25 cellular contexts compared by ENCODE assay signal in genomic region chr2:121372082-121372481, GRCh38.
"Had no signal": no experiment of that assay in that cellular context is flagged by ENCODE, and none has a peak within 500 bp of the region (broad histone marks: within the 10 kb centered on the region; RNA-seq: fewer than 3 reads in every experiment).

No MANE protein-coding gene starts in this region.

- H3K4me3 ChIP-seq: ascending aorta, esophagus muscularis mucosa, lung, pancreas, psoas muscle, tibial nerve had no signal

- H3K4me1 ChIP-seq: ascending aorta, esophagus muscularis mucosa, foreskin keratinocyte, pancreas, psoas muscle, tibial nerve had no signal

- H3K9me3 ChIP-seq: ascending aorta, esophagus muscularis mucosa, pancreas, psoas muscle, tibial nerve had no signal

- H3K9me3 Mint-ChIP-seq: activated CD4-positive, alpha-beta T cell treated with anti-CD3 and anti-CD28 coated beads, Interleukin-2, amount 10 ng/mL, durations not matched to agents 7 days and 5 days; activated CD8-positive, alpha-beta T cell treated with anti-CD3 and anti-CD28 coated beads for 36 hours; activated naive CD8-positive, alpha-beta T cell treated with anti-CD3 and anti-CD28 coated beads, Interleukin-2, amount 10 ng/mL, durations not matched to agents 7 days and 5 days; neural crest cell had no signal

- H3K27ac Mint-ChIP-seq: activated CD4-positive, alpha-beta T cell treated with anti-CD3 and anti-CD28 coated beads, Interleukin-2, amount 10 ng/mL, durations not matched to agents 7 days and 5 days; activated CD8-positive, alpha-beta T cell treated with anti-CD3 and anti-CD28 coated beads for 36 hours had no signal

- H3K4me1 Mint-ChIP-seq: activated CD4-positive, alpha-beta T cell treated with anti-CD3 and anti-CD28 coated beads, Interleukin-2, amount 10 ng/mL, durations not matched to agents 7 days and 5 days; activated naive CD8-positive, alpha-beta T cell treated with anti-CD3 and anti-CD28 coated beads, Interleukin-2, amount 10 ng/mL, durations not matched to agents 7 days and 5 days; neural crest cell; WTC11 had no signal

- ATAC-seq: activated CD8-positive, alpha-beta T cell treated with anti-CD3 and anti-CD28 coated beads for 36 hours; foreskin keratinocyte; left lobe of liver; pancreas; psoas muscle; WTC11 had no signal

- H3K27me3 ChIP-seq: ascending aorta, brain microvascular endothelial cell, esophagus muscularis mucosa, foreskin keratinocyte, pancreas, tibial nerve had no signal

- H3K4me3 Mint-ChIP-seq: activated CD4-positive, alpha-beta T cell treated with anti-CD3 and anti-CD28 coated beads, Interleukin-2, amount 10 ng/mL, durations not matched to agents 7 days and 5 days; activated CD8-positive, alpha-beta T cell treated with anti-CD3 and anti-CD28 coated beads for 36 hours; activated naive CD8-positive, alpha-beta T cell treated with anti-CD3 and anti-CD28 coated beads, Interleukin-2, amount 10 ng/mL, durations not matched to agents 7 days and 5 days; neural crest cell; WTC11 had no signal

- H3K27ac ChIP-seq: ascending aorta, brain microvascular endothelial cell, esophagus muscularis mucosa, foreskin keratinocyte, pancreas, psoas muscle, tibial nerve had no signal

- DNase-seq: activated CD4-positive, alpha-beta T cell treated with anti-CD3 and anti-CD28 coated beads for 1 hour; activated CD4-positive, alpha-beta T cell treated with anti-CD3 and anti-CD28 coated beads, Interleukin-2, amount 10 ng/mL, durations not matched to agents 7 days and 5 days; activated CD8-positive, alpha-beta T cell treated with anti-CD3 and anti-CD28 coated beads for 36 hours; activated effector memory CD4-positive, alpha-beta T cell treated with Interleukin-2 at 50 U/mL for 16 hours; activated naive CD4-positive, alpha-beta T cell treated with Interleukin-2 at 50 U/mL for 16 hours; activated naive CD8-positive, alpha-beta T cell treated with anti-CD3 and anti-CD28 coated beads, Interleukin-2, amount 10 ng/mL, durations not matched to agents 7 days and 5 days; activated T-cell treated with anti-CD3 and anti-CD28 coated beads, Interleukin-2, amount 50 U/mL, for 48 hours; brain microvascular endothelial cell; cortex of kidney; foreskin keratinocyte; kidney glomerular epithelial cell; nucleus accumbens; pancreas; psoas muscle; stimulated activated CD4-positive, alpha-beta T cell treated with anti-CD3 and anti-CD28 coated beads, Interleukin-15, amount 100 ng/mL, for 24 hours; stimulated activated CD4-positive, alpha-beta T cell treated with anti-CD3 and anti-CD28 coated beads, Interleukin-2, amount 100 ng/mL, for 24 hours; stimulated activated naive CD4-positive, alpha-beta T cell treated with Interleukin-2 at 50 U/mL for 16 hours; T-helper 9 cell had no signal

- H3K27me3 Mint-ChIP-seq: activated CD4-positive, alpha-beta T cell treated with anti-CD3 and anti-CD28 coated beads, Interleukin-2, amount 10 ng/mL, durations not matched to agents 7 days and 5 days; activated CD8-positive, alpha-beta T cell treated with anti-CD3 and anti-CD28 coated beads for 36 hours; activated naive CD8-positive, alpha-beta T cell treated with anti-CD3 and anti-CD28 coated beads, Interleukin-2, amount 10 ng/mL, durations not matched to agents 7 days and 5 days had no signal
